ENCODE assay signal across 8 cellular contexts in the genomic region with DNA sequence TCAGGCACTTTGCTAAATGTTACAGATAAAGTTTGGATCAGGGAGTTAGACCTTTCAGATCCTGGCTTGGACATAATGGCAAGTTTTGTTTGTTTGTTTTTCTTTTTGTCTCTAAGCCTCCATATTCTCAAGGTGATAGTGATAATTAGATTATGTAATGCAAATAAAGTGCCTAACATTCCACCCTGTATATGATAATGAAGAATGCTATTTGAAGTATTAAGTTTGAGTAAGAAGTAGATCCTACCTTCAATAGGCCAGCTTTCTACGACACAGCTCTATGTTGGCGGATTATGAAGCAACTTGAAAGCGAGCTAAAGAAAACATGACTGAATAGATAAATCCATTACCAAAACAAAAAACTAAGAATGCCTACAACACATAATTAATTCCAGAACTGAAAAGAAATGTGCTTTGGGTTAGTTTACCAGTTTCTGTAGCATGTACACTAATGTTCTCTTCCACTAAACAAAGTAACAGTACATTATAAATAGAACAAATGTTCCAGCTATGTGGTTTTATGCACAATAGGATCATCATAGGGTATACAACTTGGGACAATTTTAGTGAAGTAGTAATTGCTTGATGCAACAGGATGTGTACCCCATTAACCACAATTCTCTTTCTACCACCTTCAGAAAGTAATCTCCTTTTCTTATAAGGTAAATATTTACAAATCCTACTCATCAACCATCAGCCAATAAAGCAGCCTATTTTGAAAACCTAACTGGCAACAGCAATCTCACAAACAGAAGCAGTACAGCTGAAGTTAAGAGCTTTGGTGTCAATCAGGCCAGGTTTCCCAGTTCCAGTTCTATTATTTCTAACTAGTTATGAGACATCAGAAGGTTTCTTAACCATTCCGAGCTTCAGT. TPM values are rescaled to one million over a fixed set of nuclear protein-coding genes. Genes with fewer than 3 reads are reported as not detected.
DNase-seq lines count a peak whose midpoint lies in the region; ATAC-seq and TF ChIP-seq lines count a peak whose summit lies in the region.

No MANE protein-coding gene starts in this region.

- ATAC-seq in GM21381 (IDR thresholded peaks at IDR 0.05; ENCODE audit: unreplicated experiment) = no peak
- ATAC-seq in GM19351 (IDR thresholded peaks at IDR 0.05; ENCODE audit: unreplicated experiment) = no peak

- H3K4me1 ChIP-seq in OCI-LY7 (ENCODE audit: insufficient read depth, low read length, poor library complexity, severe bottlenecking) (peaks cover 19% of the 10 kb centered on the region), trophoblast cell (ENCODE audit: control insufficient read depth in 1 of 2, insufficient read depth in 2 of 2, low read length in 2 of 2) (peaks cover 0 to 2% of the 10 kb centered on the region in 2 experiments)

- H3K36me3 ChIP-seq in OCI-LY7 (ENCODE audit: insufficient read depth, low read length) (peaks cover 44% of the 10 kb centered on the region), trophoblast cell (ENCODE audit: control insufficient read depth in 1 of 2, insufficient read depth in 2 of 2, low read length in 2 of 2) (peaks cover 0 to 3% of the 10 kb centered on the region in 2 experiments)

- DNase-seq in GM12864 (ENCODE audit: low read depth) = no peak
- DNase-seq in OCI-LY7 (ENCODE audit: low spot score) = no peak
- no peak for DNase-seq in epithelial cell of proximal tubule (ENCODE audit: low read depth)
- DNase-seq in trophoblast cell = peak; percentile 28 to 84
- DNase-seq in NCI-H1694 treated with DMSO at 0.1 percent for 48 hours (lab: John Stamatoyannopoulos, UW) = no peak
- DNase-seq in NCI-H2171 treated with DMSO at 0.1 percent for 48 hours (lab: John Stamatoyannopoulos, UW) = no peak

- CTCF ChIA-PET in OCI-LY7 (lab: Charles Lee; ENCODE audit: unreplicated experiment) = no interaction called here

- no peak for TF ChIP-seq CTCF in GM12864 (IDR thresholded peaks at IDR 0.05; ENCODE audit: low read depth, low read length, missing control alignments)
- TF ChIP-seq CTCF in OCI-LY7 (conservative IDR thresholded peaks at IDR 0.05; ENCODE audit: low read length) = no peak
- TF ChIP-seq CTCF in epithelial cell of proximal tubule (conservative IDR thresholded peaks at IDR 0.05; ENCODE audit: low read depth, low read length) = no peak

- no peak overlapping the region for H3K9ac ChIP-seq in trophoblast cell (ENCODE audit: low read length)

- H3K79me2 ChIP-seq in OCI-LY7 (ENCODE audit: insufficient read depth, low read depth, low read length) = peaks cover 61% of the 10 kb centered on the region
- peaks cover 6% of the 10 kb centered on the region for H3K79me2 ChIP-seq in trophoblast cell (ENCODE audit: control insufficient read depth, insufficient read depth, low read length, poor library complexity)

- H3K27ac ChIP-seq in OCI-LY7 (ENCODE audit: low read depth, low read length, poor library complexity, severe bottlenecking) = no peak overlapping the region
- H3K27ac ChIP-seq in trophoblast cell (ENCODE audit: low read depth, low read length) = no peak overlapping the region

- H3K9me3 ChIP-seq in OCI-LY7 (ENCODE audit: low read length) (peaks cover 26% of the 10 kb centered on the region; the same call in 1 of the 2 replicates), trophoblast cell (ENCODE audit: insufficient read depth, low read depth, low read length) (peaks cover 5% of the 10 kb centered on the region)

- intact Hi-C loops in OCI-LY7 (cut with micrococcal nuclease; ENCODE audit: unreplicated experiment) = loop anchor here (10.0 kb wide), 1 partner anchor 407 kb away; a partner anchor contains a TSS

- no peaks in the 10 kb centered on the region for H3K9me2 ChIP-seq in OCI-LY7 (ENCODE audit: insufficient read depth, low read length)

- no peak overlapping the region for H2BK5ac ChIP-seq in trophoblast cell (ENCODE audit: low read depth, low read length, poor library complexity)

- no peak overlapping the region for H2BK120ac ChIP-seq in trophoblast cell (ENCODE audit: insufficient read depth, low read length, poor library complexity)

- no peak overlapping the region for H4K91ac ChIP-seq in trophoblast cell (ENCODE audit: low read depth, low read length)

- H3K27me3 ChIP-seq in trophoblast cell (ENCODE audit: insufficient read depth, low read length) = no peaks in the 10 kb centered on the region

- no peak overlapping the region for H2BK12ac ChIP-seq in trophoblast cell (ENCODE audit: low read length)

- H3K4me2 ChIP-seq in OCI-LY7 (ENCODE audit: low read length) (peak overlapping the region; percentile 85), trophoblast cell (ENCODE audit: low read length) (peak overlapping the region; percentile 51)

- BruUV-seq in OCI-LY7 (replicated peaks; lab: Mats Ljungman, UMichigan) = no TSS peak

- H4K12ac ChIP-seq in trophoblast cell (ENCODE audit: low read depth, low read length) = no peak overlapping the region

- H3K4ac ChIP-seq in trophoblast cell (ENCODE audit: low read depth, low read length) = peak overlapping the region; percentile 69

- H3K18ac ChIP-seq in trophoblast cell (ENCODE audit: low read length) = no peak overlapping the region

- no peak overlapping the region for H4K8ac ChIP-seq in trophoblast cell (ENCODE audit: low read depth, low read length)

- H3K4me3 ChIP-seq in GM12864 (ENCODE audit: low read depth, low read length) (peak overlapping the region; percentile 90), OCI-LY7 (ENCODE audit: low read depth, low read length, poor library complexity, severe bottlenecking) (peak overlapping the region; percentile 77), epithelial cell of proximal tubule (ENCODE audit: low read depth, low read length) (peak overlapping the region; percentile 94), trophoblast cell (ENCODE audit: low read depth, low read length) (no peak overlapping the region)

- no peak overlapping the region for H3K14ac ChIP-seq in trophoblast cell (ENCODE audit: low read length)

- POLR2A ChIA-PET in OCI-LY7 (lab: Charles Lee) = interaction anchor here (1.4 to 1.5 kb wide), 2 partner anchors 12 to 15 kb away, joined by 4 to 7 read pairs; no protein-coding TSS in a partner anchor

- peaks cover 4% of the 10 kb centered on the region for H3K79me1 ChIP-seq in trophoblast cell (ENCODE audit: low read length)

- no peak overlapping the region for H3K23ac ChIP-seq in trophoblast cell (ENCODE audit: low read length)

- H2AK5ac ChIP-seq in trophoblast cell (ENCODE audit: low read length) = no peak overlapping the region

- H2AFZ ChIP-seq in OCI-LY7 (ENCODE audit: low read length) (no peak overlapping the region), trophoblast cell (ENCODE audit: insufficient read depth, low read length, poor library complexity) (no peak overlapping the region)

- H4K20me1 ChIP-seq in OCI-LY7 (ENCODE audit: insufficient read depth, low read length) = peaks cover 16% of the 10 kb centered on the region; the same call in 1 of the 2 replicates

- WGBS in trophoblast cell (ENCODE audit: extremely low coverage, insufficient coverage, insufficient read length) = no CpG with 5 or more reads among the region's 4 CpGs

RNA-seq across cellular contexts. Expression of a gene that starts 1.5 kb away (rescaled TPM):
- total RNA-seq in OCI-LY7 (2014; rRNA removed; shearing (Covaris generic)) = 89.8 and 201 TPM in 2 replicates
- 68.3 and 75.9 TPM in 2 replicates for total RNA-seq in OCI-LY7 (2022)
- 91.7 and 219 TPM in 2 replicates for total RNA-seq in epithelial cell of proximal tubule
- polyA plus RNA-seq in trophoblast cell (2013) = 117 TPM in 2 replicates

Comparison
In these comparisons a context has a peak if more than half of its experiments do, and no peak if none do; other contexts are left out.
1. DNase-seq: peak in trophoblast cell (2 of 2); none in GM12864 (single experiment), OCI-LY7 (single experiment), epithelial cell of proximal tubule (single experiment), NCI-H1694 treated with DMSO at 0.1 percent for 48 hours (single experiment) and NCI-H2171 treated with DMSO at 0.1 percent for 48 hours (single experiment).